Comparison of ENCODE assay signal across 31 cellular contexts in genomic region chr1:19339199-19339861, GRCh38. TPM values are rescaled to one million over a fixed set of nuclear protein-coding genes. Genes with fewer than 3 reads are reported as not detected.
A peak's percentile ranks its signal among the peaks of the same experiment; 100 is the strongest.
DNase-seq lines count a peak whose midpoint lies in the region; ATAC-seq and TF ChIP-seq lines count a peak whose summit lies in the region.
"Had no signal": no experiment of that assay in that cellular context is flagged by ENCODE, and none has a peak within 500 bp of the region (broad histone marks: within the 10 kb centered on the region; RNA-seq: fewer than 3 reads in every experiment).

No MANE protein-coding gene starts in this region.

- no peak for TF ChIP-seq CTCF in PC-9 (conservative IDR thresholded peaks at IDR 0.05)
- TF ChIP-seq CTCF in endothelial cell (IDR thresholded peaks at IDR 0.05; ENCODE audit: unreplicated experiment), result no peak

- H3K18ac ChIP-seq in trophoblast cell (ENCODE audit: low read length), result peak overlapping the region; percentile 32

- no peak overlapping the region for H3K23ac ChIP-seq in trophoblast cell (ENCODE audit: low read length)

- POLR2A ChIA-PET in activated CD4-positive, alpha-beta memory T cell treated with anti-CD3 and anti-CD28 coated beads for 36 hours (lab: Charles Lee), result no interaction called here
- POLR2A ChIA-PET in activated CD4-positive, alpha-beta memory T cell treated with anti-CD3 and anti-CD28 coated beads, Interleukin-2, amount 10 ng/mL, durations not matched to agents 7 days and 5 days (lab: Charles Lee), result no interaction called here
- POLR2A ChIA-PET in PC-9 (lab: Charles Lee; ENCODE audit: unreplicated experiment), result no interaction called here

- H2AK5ac ChIP-seq in trophoblast cell (ENCODE audit: low read length), result peak overlapping the region; percentile 21

- H3K9me3 ChIP-seq in PC-9 (ENCODE audit: insufficient read depth, low read depth) (no peaks in the 10 kb centered on the region), trophoblast cell (ENCODE audit: insufficient read depth, low read depth, low read length) (peaks cover 3% of the 10 kb centered on the region)
- H3K9me3 ChIP-seq: colonic mucosa, heart right ventricle, stomach, tibial artery had no signal

- H2AFZ ChIP-seq in PC-9 (no peak overlapping the region), trophoblast cell (ENCODE audit: insufficient read depth, low read length, poor library complexity) (no peak overlapping the region)

- no peak for DNase-seq in activated CD4-positive, alpha-beta memory T cell treated with anti-CD3 and anti-CD28 coated beads for 36 hours
- DNase-seq in activated CD4-positive, alpha-beta memory T cell treated with anti-CD3 and anti-CD28 coated beads, Interleukin-2, amount 10 ng/mL, durations not matched to agents 7 days and 5 days, result no peak
- DNase-seq in PC-9 (no peak), endothelial cell (ENCODE audit: low spot score) (no peak), trophoblast cell (no peak), cerebellar nuclear complex (lab: John Stamatoyannopoulos, UW) (no peak), islet precursor cell (no peak)
- DNase-seq: activated CD4-positive, alpha-beta T cell treated with anti-CD3 and anti-CD28 coated beads for 1 hour; activated CD8-positive, alpha-beta memory T cell treated with anti-CD3 and anti-CD28 coated beads for 24 hours; activated gamma-delta T cell treated with Interleukin-2 at 50 U/mL for 16 hours; activated T-cell treated with anti-CD3 and anti-CD28 coated beads, Interleukin-2, amount 50 U/mL, for 1 hour; AML-193; amniotic stem cell; CD4-positive, alpha-beta memory T cell; colonic mucosa; DMS 273 treated with DMSO at 0.1 percent for 48 hours; effector CD8-positive, alpha-beta T cell; foreskin fibroblast; heart right ventricle; NCI-H1417; NCI-H2081; NCI-H226; nucleus accumbens; RPMI8226; stomach; T-helper 17 cell; tibial artery had no signal

- peak overlapping the region; percentile 13 for H3K27ac Mint-ChIP-seq in activated CD4-positive, alpha-beta memory T cell treated with anti-CD3 and anti-CD28 coated beads for 36 hours
- H3K27ac Mint-ChIP-seq in activated CD4-positive, alpha-beta memory T cell treated with anti-CD3 and anti-CD28 coated beads, Interleukin-2, amount 10 ng/mL, durations not matched to agents 7 days and 5 days, result no peak overlapping the region
- peak overlapping the region; percentile 21 for H3K27ac Mint-ChIP-seq in endothelial cell (ENCODE audit: unreplicated experiment)
- H3K27ac Mint-ChIP-seq: memory B cell, T-helper 17 cell had no signal

- peak overlapping the region; percentile 17 for H4K91ac ChIP-seq in trophoblast cell (ENCODE audit: low read depth, low read length)

- no peaks in the 10 kb centered on the region for H3K27me3 Mint-ChIP-seq in activated CD4-positive, alpha-beta memory T cell treated with anti-CD3 and anti-CD28 coated beads for 36 hours
- no peaks in the 10 kb centered on the region for H3K27me3 Mint-ChIP-seq in activated CD4-positive, alpha-beta memory T cell treated with anti-CD3 and anti-CD28 coated beads, Interleukin-2, amount 10 ng/mL, durations not matched to agents 7 days and 5 days
- peaks cover 9% of the 10 kb centered on the region for H3K27me3 Mint-ChIP-seq in endothelial cell (ENCODE audit: unreplicated experiment)
- H3K27me3 Mint-ChIP-seq: CD4-positive, alpha-beta memory T cell; memory B cell; T-helper 17 cell had no signal

- peaks cover 12% of the 10 kb centered on the region; the same call in 1 of the 2 replicates for H3F3A ChIP-seq in PC-9 (ENCODE audit: insufficient read depth, low read depth)

- CTCF ChIA-PET in activated CD4-positive, alpha-beta memory T cell treated with anti-CD3 and anti-CD28 coated beads for 36 hours (lab: Charles Lee), result interaction anchor here (0.6 kb wide), 1 partner anchor 270 kb away, joined by 3 read pairs; no protein-coding TSS in a partner anchor
- CTCF ChIA-PET in activated CD4-positive, alpha-beta memory T cell treated with anti-CD3 and anti-CD28 coated beads, Interleukin-2, amount 10 ng/mL, durations not matched to agents 7 days and 5 days (lab: Charles Lee), result no interaction called here
- CTCF ChIA-PET in PC-9 (lab: Charles Lee), result no interaction called here

- H3K4me1 ChIP-seq in PC-9 (replicated peaks; ENCODE audit: insufficient read depth) (peaks cover 9% of the 10 kb centered on the region), trophoblast cell (ENCODE audit: control insufficient read depth in 1 of 2, insufficient read depth in 2 of 2, low read length in 2 of 2) (peaks cover 27 to 33% of the 10 kb centered on the region in 2 experiments)
- H3K4me1 ChIP-seq: colonic mucosa had no signal

- H3K27ac ChIP-seq in PC-9, result no peak overlapping the region
- peak overlapping the region; percentile 78 for H3K27ac ChIP-seq in trophoblast cell (ENCODE audit: low read depth, low read length)
- H3K27ac ChIP-seq: colonic mucosa, heart right ventricle, stomach, tibial artery had no signal

- ATAC-seq in HG03097 (IDR thresholded peaks at IDR 0.05; ENCODE audit: low FRiP score, unreplicated experiment), result no peak
- ATAC-seq: esophagus mucosa, heart right ventricle, T-helper 17 cell had no signal

- no peak overlapping the region for H3K4ac ChIP-seq in trophoblast cell (ENCODE audit: low read depth, low read length)

- intact Hi-C loops in activated CD4-positive, alpha-beta memory T cell treated with anti-CD3 and anti-CD28 coated beads for 36 hours (cut with micrococcal nuclease), result loop anchor here (5.0 kb wide), 1 partner anchor 87 kb away; the partner anchor contains the start of genes EMC1 and MRTO4
- intact Hi-C loops in PC-9 (cut with micrococcal nuclease; ENCODE audit: unreplicated experiment), result no loop called here

- no peak overlapping the region for H4K12ac ChIP-seq in trophoblast cell (ENCODE audit: low read depth, low read length)

- peaks cover 23% of the 10 kb centered on the region for H3K36me3 Mint-ChIP-seq in activated CD4-positive, alpha-beta memory T cell treated with anti-CD3 and anti-CD28 coated beads for 36 hours
- peaks cover 40% of the 10 kb centered on the region for H3K36me3 Mint-ChIP-seq in activated CD4-positive, alpha-beta memory T cell treated with anti-CD3 and anti-CD28 coated beads, Interleukin-2, amount 10 ng/mL, durations not matched to agents 7 days and 5 days (ENCODE audit: low read depth)
- H3K36me3 Mint-ChIP-seq in endothelial cell (ENCODE audit: low read depth, unreplicated experiment), result peaks cover 13% of the 10 kb centered on the region

- H2BK12ac ChIP-seq in trophoblast cell (ENCODE audit: low read length), result no peak overlapping the region

- TSS peak; percentile 45 for BruUV-seq in PC-9 (replicated peaks; lab: Mats Ljungman, UMichigan)

- peaks cover 11% of the 10 kb centered on the region for H3K79me1 ChIP-seq in trophoblast cell (ENCODE audit: low read length)

- no peak overlapping the region for H4K8ac ChIP-seq in trophoblast cell (ENCODE audit: low read depth, low read length)

- no peaks in the 10 kb centered on the region for H3K36me3 ChIP-seq in PC-9 (ENCODE audit: low read depth)
- peaks cover 36 to 42% of the 10 kb centered on the region in 2 experiments for H3K36me3 ChIP-seq in trophoblast cell (ENCODE audit: control insufficient read depth in 1 of 2, insufficient read depth in 2 of 2, low read length in 2 of 2)

- no CpG with 5 or more reads among the region's 19 CpGs for WGBS in trophoblast cell (ENCODE audit: extremely low coverage, insufficient coverage, insufficient read length)

- no peak overlapping the region for H3K9ac ChIP-seq in trophoblast cell (ENCODE audit: low read length)

- H3K4me3 ChIP-seq in PC-9 (no peak overlapping the region), trophoblast cell (ENCODE audit: low read depth, low read length) (no peak overlapping the region)
- H3K4me3 ChIP-seq: colonic mucosa, heart right ventricle, stomach, tibial artery had no signal

- H4K20me1 ChIP-seq in PC-9 (ENCODE audit: insufficient read depth), result no peaks in the 10 kb centered on the region; the same call in 1 of the 2 replicates

- H3K4me1 Mint-ChIP-seq in activated CD4-positive, alpha-beta memory T cell treated with anti-CD3 and anti-CD28 coated beads for 36 hours (ENCODE audit: low read depth), result peaks cover 29% of the 10 kb centered on the region
- peaks cover 11% of the 10 kb centered on the region for H3K4me1 Mint-ChIP-seq in activated CD4-positive, alpha-beta memory T cell treated with anti-CD3 and anti-CD28 coated beads, Interleukin-2, amount 10 ng/mL, durations not matched to agents 7 days and 5 days
- no peaks in the 10 kb centered on the region for H3K4me1 Mint-ChIP-seq in endothelial cell (ENCODE audit: unreplicated experiment)

- H3K9me2 ChIP-seq in PC-9 (ENCODE audit: insufficient read depth), result no peaks in the 10 kb centered on the region

- H2BK120ac ChIP-seq in trophoblast cell (ENCODE audit: insufficient read depth, low read length, poor library complexity), result no peak overlapping the region

- no peak overlapping the region for H3K4me3 Mint-ChIP-seq in activated CD4-positive, alpha-beta memory T cell treated with anti-CD3 and anti-CD28 coated beads for 36 hours
- H3K4me3 Mint-ChIP-seq in activated CD4-positive, alpha-beta memory T cell treated with anti-CD3 and anti-CD28 coated beads, Interleukin-2, amount 10 ng/mL, durations not matched to agents 7 days and 5 days, result no peak overlapping the region
- no peak overlapping the region for H3K4me3 Mint-ChIP-seq in endothelial cell (ENCODE audit: unreplicated experiment)
- H3K4me3 Mint-ChIP-seq: CD4-positive, alpha-beta memory T cell; memory B cell; T-helper 17 cell had no signal

- H3K79me2 ChIP-seq in PC-9 (ENCODE audit: low read depth) (no peaks in the 10 kb centered on the region), trophoblast cell (ENCODE audit: control insufficient read depth, insufficient read depth, low read length, poor library complexity) (no peaks in the 10 kb centered on the region)

- no peak overlapping the region for H3K14ac ChIP-seq in trophoblast cell (ENCODE audit: low read length)

- H3K27me3 ChIP-seq in PC-9 (ENCODE audit: insufficient read depth, low read depth) (no peaks in the 10 kb centered on the region), trophoblast cell (ENCODE audit: insufficient read depth, low read length) (no peaks in the 10 kb centered on the region)
- H3K27me3 ChIP-seq: colonic mucosa, heart right ventricle, stomach, tibial artery had no signal

- H3K4me2 ChIP-seq in PC-9 (no peak overlapping the region), trophoblast cell (ENCODE audit: low read length) (no peak overlapping the region)

- H3K9me3 Mint-ChIP-seq in activated CD4-positive, alpha-beta memory T cell treated with anti-CD3 and anti-CD28 coated beads for 36 hours, result no peaks in the 10 kb centered on the region
- H3K9me3 Mint-ChIP-seq in activated CD4-positive, alpha-beta memory T cell treated with anti-CD3 and anti-CD28 coated beads, Interleukin-2, amount 10 ng/mL, durations not matched to agents 7 days and 5 days, result no peaks in the 10 kb centered on the region
- H3K9me3 Mint-ChIP-seq in endothelial cell (ENCODE audit: unreplicated experiment), result no peaks in the 10 kb centered on the region
- H3K9me3 Mint-ChIP-seq: memory B cell had no signal

- no peak overlapping the region for H2BK5ac ChIP-seq in trophoblast cell (ENCODE audit: low read depth, low read length, poor library complexity)

RNA-seq across cellular contexts. Expression of gene SLC66A1, which starts 27.2 kb away (rescaled TPM):
- total RNA-seq in activated CD4-positive, alpha-beta memory T cell treated with anti-CD3 and anti-CD28 coated beads for 36 hours, result 1 to 10 TPM; 6.8 to 7.9 TPM
- total RNA-seq in activated CD4-positive, alpha-beta memory T cell treated with anti-CD3 and anti-CD28 coated beads, Interleukin-2, amount 10 ng/mL, durations not matched to agents 7 days and 5 days, result 1 to 10 TPM; 6.7 to 6.8 TPM
- total RNA-seq in PC-9 (2021) (13.8 and 15.1 TPM in 2 replicates), endothelial cell (ENCODE audit: unreplicated experiment) (22.6 TPM)
- 20.1 and 20.3 TPM in 2 replicates for polyA plus RNA-seq in trophoblast cell (2013)

RNA-seq across cellular contexts. Expression of gene AKR7A2, which starts 27.4 kb away (rescaled TPM):
- total RNA-seq in activated CD4-positive, alpha-beta memory T cell treated with anti-CD3 and anti-CD28 coated beads for 36 hours, result 10 to 100 TPM; 45.5 to 49.4 TPM
- 10 to 100 TPM; 43.0 to 43.9 TPM for total RNA-seq in activated CD4-positive, alpha-beta memory T cell treated with anti-CD3 and anti-CD28 coated beads, Interleukin-2, amount 10 ng/mL, durations not matched to agents 7 days and 5 days
- total RNA-seq in PC-9 (2021), result 79.6 and 114 TPM in 2 replicates
- 34.1 TPM for total RNA-seq in endothelial cell (ENCODE audit: unreplicated experiment)
- 60.1 and 60.6 TPM in 2 replicates for polyA plus RNA-seq in trophoblast cell (2013)

RNA-seq across cellular contexts. Expression of gene AKR7A3, which starts 50.8 kb away (rescaled TPM):
- under 1 TPM; 0.80 to 0.88 TPM for total RNA-seq in activated CD4-positive, alpha-beta memory T cell treated with anti-CD3 and anti-CD28 coated beads for 36 hours
- total RNA-seq in activated CD4-positive, alpha-beta memory T cell treated with anti-CD3 and anti-CD28 coated beads, Interleukin-2, amount 10 ng/mL, durations not matched to agents 7 days and 5 days, result under 1 TPM; 0.20 to 0.48 TPM
- total RNA-seq in PC-9 (2021) (1.9 and 2.5 TPM in 2 replicates), endothelial cell (ENCODE audit: unreplicated experiment) (1.1 TPM)
- polyA plus RNA-seq in trophoblast cell (2013), result 0.40 TPM in 2 replicates
- total RNA-seq: A172 had no signal
- polyA plus RNA-seq: CD4-positive, alpha-beta memory T cell had no signal
